13 cellular contexts compared by ENCODE assay signal in the genomic region with DNA sequence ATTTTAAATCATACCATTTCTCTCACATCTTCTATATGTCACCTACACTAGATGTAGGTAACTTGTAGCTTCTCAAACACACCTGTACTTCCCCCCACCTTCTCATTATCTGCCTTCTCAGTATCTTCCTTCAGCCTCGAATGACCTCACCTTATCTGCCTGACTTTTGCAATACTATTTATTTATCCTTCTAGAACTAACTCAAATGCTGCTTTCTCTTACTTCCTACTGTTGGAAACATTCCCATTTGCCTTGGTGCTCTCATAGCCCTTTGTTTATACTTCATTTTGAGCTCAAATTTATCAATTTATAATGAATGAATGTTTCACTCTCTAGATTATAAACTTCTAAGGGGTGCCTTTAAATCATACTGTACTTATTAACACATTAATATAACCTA.
"Had no signal": no experiment of that assay in that cellular context is flagged by ENCODE, and none has a peak within 500 bp of the region (broad histone marks: within the 10 kb centered on the region; RNA-seq: fewer than 3 reads in every experiment).

No MANE protein-coding gene starts in this region.

- H3K27me3 Mint-ChIP-seq: activated CD4-positive, alpha-beta memory T cell treated with anti-CD3 and anti-CD28 coated beads, Interleukin-2, amount 10 ng/mL, durations not matched to agents 7 days and 5 days had no signal

- H3K4me3 Mint-ChIP-seq: activated CD4-positive, alpha-beta memory T cell treated with anti-CD3 and anti-CD28 coated beads, Interleukin-2, amount 10 ng/mL, durations not matched to agents 7 days and 5 days; activated T-cell treated with anti-CD3 and anti-CD28 coated beads, Interleukin-2, amount 50 U/mL, for 72 hours; natural killer cell had no signal

- ATAC-seq: activated T-cell treated with anti-CD3 and anti-CD28 coated beads, Interleukin-2, amount 50 U/mL, for 72 hours; lower lobe of right lung; mucosa of descending colon; natural killer cell had no signal

- DNase-seq: activated CD4-positive, alpha-beta memory T cell treated with anti-CD3 and anti-CD28 coated beads, Interleukin-2, amount 10 ng/mL, durations not matched to agents 7 days and 5 days; activated CD8-positive, alpha-beta memory T cell treated with anti-CD3 and anti-CD28 coated beads, Interleukin-2, amount 50 U/mL, for 4 hours; activated naive CD4-positive, alpha-beta T cell treated with Interleukin-2 at 50 U/mL for 16 hours; activated T-cell treated with anti-CD3 and anti-CD28 coated beads, Interleukin-2, amount 50 U/mL, for 72 hours; effector CD4-positive, alpha-beta T cell; hippocampal formation; lower lobe of right lung; mucosa of descending colon; natural killer cell; right cardiac atrium; stimulated activated naive CD4-positive, alpha-beta T cell had no signal

- H3K4me3 ChIP-seq: coronary artery, lower lobe of right lung, mucosa of descending colon had no signal

- H3K9me3 Mint-ChIP-seq: activated CD4-positive, alpha-beta memory T cell treated with anti-CD3 and anti-CD28 coated beads, Interleukin-2, amount 10 ng/mL, durations not matched to agents 7 days and 5 days; activated T-cell treated with anti-CD3 and anti-CD28 coated beads, Interleukin-2, amount 50 U/mL, for 72 hours; natural killer cell had no signal

- H3K27ac ChIP-seq: coronary artery, epithelial cell of prostate, lower lobe of right lung had no signal

- H3K9me3 ChIP-seq: lower lobe of right lung, mucosa of descending colon had no signal

- H3K4me1 Mint-ChIP-seq: activated CD4-positive, alpha-beta memory T cell treated with anti-CD3 and anti-CD28 coated beads, Interleukin-2, amount 10 ng/mL, durations not matched to agents 7 days and 5 days; natural killer cell had no signal

- H3K27ac Mint-ChIP-seq: activated CD4-positive, alpha-beta memory T cell treated with anti-CD3 and anti-CD28 coated beads, Interleukin-2, amount 10 ng/mL, durations not matched to agents 7 days and 5 days; activated T-cell treated with anti-CD3 and anti-CD28 coated beads, Interleukin-2, amount 50 U/mL, for 72 hours; natural killer cell had no signal

- H3K36me3 Mint-ChIP-seq: natural killer cell had no signal
